11 cellular contexts compared by ENCODE assay signal in genomic region chr2:194545978-194546377, GRCh38.
DNase-seq lines count a peak whose midpoint lies in the region; ATAC-seq, FAIRE-seq and TF ChIP-seq lines count a peak whose summit lies in the region.
"Had no signal": no experiment of that assay in that cellular context is flagged by ENCODE, and none has a peak within 500 bp of the region (broad histone marks: within the 10 kb centered on the region; RNA-seq: fewer than 3 reads in every experiment).

No MANE protein-coding gene starts in this region.

- no TSS peak for BruUV-seq in GM12878 (replicated peaks; lab: Mats Ljungman, UMichigan)

- no peaks in the 10 kb centered on the region for H3K4me1 ChIP-seq in GM23338 (ENCODE audit: insufficient read depth)
- H3K4me1 ChIP-seq in GM12878 (ENCODE audit: control insufficient read depth, insufficient read depth, low read length), result no peaks in the 10 kb centered on the region
- H3K4me1 ChIP-seq: heart left ventricle had no signal

- no peaks in the 10 kb centered on the region for H3K79me2 ChIP-seq in GM23338 (replicated peaks; ENCODE audit: insufficient read depth)
- no peaks in the 10 kb centered on the region for H3K79me2 ChIP-seq in GM12878 (ENCODE audit: control insufficient read depth, insufficient read depth, low read length)

- H3K9me3 Mint-ChIP-seq in GM23338 (peaks cover 4% of the 10 kb centered on the region; the same call in 2 of the 3 replicates), neural crest cell (peaks cover 10% of the 10 kb centered on the region)

- no peaks in the 10 kb centered on the region for H3K9me3 ChIP-seq in GM12878 (replicated peaks; ENCODE audit: control insufficient read depth, insufficient read depth, low read length)

- H3F3A ChIP-seq in GM23338 (replicated peaks; ENCODE audit: low read depth), result no peaks in the 10 kb centered on the region

- TF ChIP-seq RAD21 in GM12878 (IDR thresholded peaks at IDR 0.05; ENCODE audit: insufficient read depth, low read depth, low read length), result peak; percentile 48; the same call in 1 of the 2 replicates

- H3K4me3 Mint-ChIP-seq in GM23338 (no peak overlapping the region), neural crest cell (no peak overlapping the region)
- H3K4me3 Mint-ChIP-seq: brain had no signal

- H3K9me2 ChIP-seq in GM23338 (ENCODE audit: insufficient read depth), result no peaks in the 10 kb centered on the region

- intact Hi-C loops in GM12878 (cut with micrococcal nuclease; ENCODE audit: unreplicated experiment), result loop anchor here (1.0 kb wide), 3 partner anchors 273 to 772 kb away; no protein-coding TSS in a partner anchor

- H3K27ac Mint-ChIP-seq in GM23338 (no peak overlapping the region), neural crest cell (ENCODE audit: unreplicated experiment) (no peak overlapping the region)

- H3K4me3 ChIP-seq in GM23338 (no peak overlapping the region), GM12878 (no peak overlapping the region)
- H3K4me3 ChIP-seq: heart left ventricle had no signal

- H3K36me3 ChIP-seq in GM23338 (ENCODE audit: insufficient read depth) (no peaks in the 10 kb centered on the region), GM12878 (ENCODE audit: control insufficient read depth in 2 of 2, insufficient read depth in 2 of 2, low read length in 1 of 2) (no peaks in the 10 kb centered on the region)
- H3K36me3 ChIP-seq: heart left ventricle had no signal

- FAIRE-seq in GM12878 (lab: Jason Lieb, UNC), result no peak

- 50% methylated on average over 1 of the region's 1 CpG for WGBS in GM12878 (ENCODE audit: insufficient coverage, insufficient replicate concordance, low lambda C conversion rate, missing lambda C conversion rate)

- H3K27ac ChIP-seq in GM23338 (ENCODE audit: low read depth) (no peak overlapping the region), GM12878 (ENCODE audit: control insufficient read depth, insufficient read depth) (no peak overlapping the region)
- H3K27ac ChIP-seq: heart left ventricle, HL-60 had no signal

- no peak overlapping the region for H3K4me2 ChIP-seq in GM23338
- no peak overlapping the region for H3K4me2 ChIP-seq in GM12878 (ENCODE audit: control insufficient read depth, insufficient read depth)

- H3K4me1 Mint-ChIP-seq in GM23338, result no peaks in the 10 kb centered on the region
- no peaks in the 10 kb centered on the region for H3K4me1 Mint-ChIP-seq in neural crest cell

- peak; percentile 19 for DNase-seq in GM23338 (ENCODE audit: low spot score)
- peak; percentile 33 for DNase-seq in NAMALWA (ENCODE audit: low spot score)
- DNase-seq in GM12878 (ENCODE audit: low read depth, low spot score), result no peak
- no peak for DNase-seq in neural crest cell (ENCODE audit: low read depth, low spot score)
- no peak for DNase-seq in stimulated activated CD4-positive, alpha-beta T cell treated with anti-CD3 and anti-CD28 coated beads, Interleukin-4, amount 100 ng/mL, for 4 hours
- DNase-seq in activated CD4-positive, CD25-positive, alpha-beta regulatory T cell treated with anti-CD3 and anti-CD28 coated beads, Interleukin-2, amount 50 U/mL, for 72 hours, result no peak
- DNase-seq in AG08396 (ENCODE audit: low spot score), result no peak
- DNase-seq: heart left ventricle, occipital lobe had no signal

- TF ChIP-seq EP300 in GM12878 (IDR thresholded peaks at IDR 0.05; ENCODE audit: borderline replicate concordance in 1 of 2, control insufficient read depth in 1 of 2, low read depth in 2 of 2, low read length in 2 of 2), result no peak

- RAD21 ChIA-PET in GM12878 (lab: Charles Lee; ENCODE audit: unreplicated experiment), result interaction anchor here (0.7 to 1.7 kb wide), 10 partner anchors 10 to 1521 kb away, joined by 3 to 9 read pairs (median 4); no protein-coding TSS in a partner anchor

- POLR2A ChIA-PET in GM12878 (lab: Charles Lee), result no interaction called here

- in situ Hi-C loops in GM12878 (cut with MboI), result loop anchor here (10.0 kb wide), 1 partner anchor 759 kb away; no protein-coding TSS in a partner anchor

- CTCF ChIA-PET in GM12878 (lab: Yijun Ruan, JAX), result interaction anchor here (0.8 to 2.0 kb wide), 11 partner anchors 10 to 1523 kb away, joined by 3 to 12 read pairs (median 5); partner anchors contain the start of gene DNAH7

- H4K20me1 ChIP-seq in GM23338 (replicated peaks; ENCODE audit: insufficient read depth), result no peaks in the 10 kb centered on the region
- no peaks in the 10 kb centered on the region for H4K20me1 ChIP-seq in GM12878 (ENCODE audit: control insufficient read depth, insufficient read depth)

- TF ChIP-seq CTCF in GM23338 (conservative IDR thresholded peaks at IDR 0.05; ENCODE audit: low read depth in 2 of 2), result peak in 1 of 2 experiments; percentile 51; a peak in 3 of 4 replicates
- peak in 2 of 3 experiments; percentile 16 to 44; a peak in 1 of 6 replicates for TF ChIP-seq CTCF in GM12878 (IDR thresholded peaks at IDR 0.05 in 2 of 3, conservative IDR thresholded peaks at IDR 0.05 in 1 of 3; ENCODE audit: control insufficient read depth in 2 of 3, extremely low read depth in 1 of 3, insufficient read depth in 1 of 3, low read depth in 3 of 3, low read length in 3 of 3)
- TF ChIP-seq CTCF in neural crest cell (conservative IDR thresholded peaks at IDR 0.05), result peak; percentile 60

- H3K9ac ChIP-seq in GM12878 (ENCODE audit: control insufficient read depth, insufficient read depth, low read length), result no peak overlapping the region

- no peak for TF ChIP-seq POLR2A in GM12878 (IDR thresholded peaks at IDR 0.05; ENCODE audit: low read depth, low read length)

- no peaks in the 10 kb centered on the region for H3K27me3 ChIP-seq in GM23338 (ENCODE audit: insufficient read depth)
- H3K27me3 ChIP-seq in GM12878 (replicated peaks in 1 of 2; ENCODE audit: control insufficient read depth in 2 of 2, insufficient read depth in 2 of 2, low read length in 1 of 2), result no peaks in the 10 kb centered on the region
- H3K27me3 ChIP-seq: heart left ventricle had no signal

- ATAC-seq in GM23338, result no peak
- ATAC-seq in GM12878, result peak; percentile 64
- ATAC-seq: heart left ventricle had no signal

- no peaks in the 10 kb centered on the region for H3K36me3 Mint-ChIP-seq in GM23338 (ENCODE audit: low read depth)
- no peaks in the 10 kb centered on the region for H3K36me3 Mint-ChIP-seq in neural crest cell (ENCODE audit: low read depth)
- H3K36me3 Mint-ChIP-seq: brain had no signal

- SMC1A ChIA-PET in GM12878 (lab: Charles Lee; ENCODE audit: uncharacterized antibody, unreplicated experiment), result interaction anchor here (1.2 to 2.8 kb wide), 5 partner anchors 13 to 774 kb away, joined by 3 to 15 read pairs (median 5); no protein-coding TSS in a partner anchor

- no peak overlapping the region for H2AFZ ChIP-seq in GM23338
- H2AFZ ChIP-seq in GM12878 (ENCODE audit: control insufficient read depth, low read depth, low read length), result no peak overlapping the region

- H3K27me3 Mint-ChIP-seq in GM23338 (ENCODE audit: insufficient read depth, low read depth, poor library complexity) (no peaks in the 10 kb centered on the region), neural crest cell (ENCODE audit: low read depth) (no peaks in the 10 kb centered on the region)

TF ChIP-seq in GM23338, 12 proteins besides CTCF, POLR2A, EP300 and RAD21 (continues in another document):
- TF ChIP-seq NANOG (IDR thresholded peaks at IDR 0.05; ENCODE audit: borderline replicate concordance) (no peak), ZNF114 (CRISPR knock-in tag; IDR thresholded peaks at IDR 0.05) (no peak), CREB1 (CRISPR knock-in tag; IDR thresholded peaks at IDR 0.05; ENCODE audit: low read depth) (no peak)

TF ChIP-seq in GM12878, 131 proteins besides CTCF, POLR2A, EP300 and RAD21:
- 0 out of 2 replicates have a peak, but pooled peaks have one; percentile 13 for TF ChIP-seq ZNF24 (IDR thresholded peaks at IDR 0.05)
- peak; percentile 35; the same call in 1 of the 2 replicates for TF ChIP-seq SMC3 (IDR thresholded peaks at IDR 0.05; ENCODE audit: borderline replicate concordance, low read length)
- no peak for TF ChIP-seq RBBP5 (conservative IDR thresholded peaks at IDR 0.05)
- no peak for TF ChIP-seq FOXM1 (IDR thresholded peaks at IDR 0.05; ENCODE audit: low read depth, low read length)
- TF ChIP-seq RAD51 (IDR thresholded peaks at IDR 0.05), result peak; percentile 41; the same call in 1 of the 2 replicates

Comparison
In these comparisons a context has a peak if more than half of its experiments do, and no peak if none do; other contexts are left out.
1. DNase-seq: peak in GM23338 (single experiment) and NAMALWA (single experiment); none in GM12878 (single experiment), neural crest cell (single experiment), stimulated activated CD4-positive, alpha-beta T cell treated with anti-CD3 and anti-CD28 coated beads, Interleukin-4, amount 100 ng/mL, for 4 hours (0 of 2), activated CD4-positive, CD25-positive, alpha-beta regulatory T cell treated with anti-CD3 and anti-CD28 coated beads, Interleukin-2, amount 50 U/mL, for 72 hours (single experiment) and AG08396 (single experiment).